Comparison of ENCODE assay signal across 18 cellular contexts in the genomic region with DNA sequence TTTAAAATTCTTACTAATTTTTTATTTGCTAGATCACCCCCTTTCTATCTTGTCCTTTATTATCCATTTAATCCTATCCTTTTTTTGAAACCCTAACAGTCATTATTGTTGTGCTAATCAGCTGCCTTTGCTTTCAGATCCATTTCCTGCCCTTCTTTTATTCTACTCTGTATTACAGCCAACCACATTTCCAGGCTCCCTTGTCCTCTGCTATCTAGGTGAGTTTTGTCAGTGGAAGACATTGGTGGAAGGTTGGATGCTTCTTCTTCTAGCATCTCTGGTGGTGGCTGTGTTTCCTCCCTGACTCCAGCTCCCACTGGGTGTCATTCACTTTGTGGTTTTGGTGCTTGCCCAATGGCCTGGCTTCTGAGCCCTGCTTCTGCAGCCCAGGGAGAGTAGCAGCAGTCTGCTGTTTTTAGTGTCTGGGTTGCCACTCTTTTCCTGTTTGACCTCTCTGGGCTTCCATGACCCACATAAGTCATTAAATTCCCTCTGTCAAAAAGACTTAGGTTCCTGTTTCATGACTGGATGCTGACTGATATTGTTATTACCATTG.
DNase-seq lines count a peak whose midpoint lies in the region; ATAC-seq, FAIRE-seq and TF ChIP-seq lines count a peak whose summit lies in the region.
"Had no signal": no experiment of that assay in that cellular context is flagged by ENCODE, and none has a peak within 500 bp of the region (broad histone marks: within the 10 kb centered on the region; RNA-seq: fewer than 3 reads in every experiment).

No MANE protein-coding gene starts in this region.

- H2BK20ac ChIP-seq in H1 (ENCODE audit: low read length), result peak overlapping the region; percentile 29; the same call in 1 of the 2 replicates

- H4K20me1 ChIP-seq in H1 (replicated peaks in 1 of 2; ENCODE audit: control insufficient read depth in 1 of 2, insufficient read depth in 2 of 2, low read length in 2 of 2), result no peaks in the 10 kb centered on the region

- BruUV-seq in MCF 10A (replicated peaks; lab: Mats Ljungman, UMichigan), result no TSS peak

- H3K4me3 Mint-ChIP-seq in MCF 10A (ENCODE audit: unreplicated experiment), result no peak overlapping the region
- no peak overlapping the region for H3K4me3 Mint-ChIP-seq in natural killer cell treated with Interleukin-12 subunit alpha and Interleukin-12 subunit beta and Interleukin-15 and Interleukin-18, amount 100 ng/mL, for 72 hours

- CTCF ChIA-PET in MCF 10A (lab: Yijun Ruan, JAX) (no interaction called here), H1 (lab: Charles Lee; ENCODE audit: partially characterized antibody) (interaction anchor here (1.4 to 1.7 kb wide), 2 partner anchors 20 to 58 kb away, joined by 5 read pairs; no protein-coding TSS in a partner anchor)

- no peak overlapping the region for H3K4me3 ChIP-seq in breast epithelium
- H3K4me3 ChIP-seq in H1 (ENCODE audit: extremely low read depth in 1 of 4, insufficient read depth in 2 of 4, low read depth in 3 of 4, low read length in 4 of 4), result no peak overlapping the region; a peak in 1 of 8 replicates
- no peak overlapping the region for H3K4me3 ChIP-seq in tibial nerve
- H3K4me3 ChIP-seq: ovary, thyroid gland had no signal

- no peak overlapping the region for H4K8ac ChIP-seq in H1 (ENCODE audit: extremely low read depth, insufficient read depth, low read length)

- peak overlapping the region; percentile 36 for H2BK120ac ChIP-seq in H1 (replicated peaks; ENCODE audit: low read depth, low read length)

- no peak for DNase-seq in MCF 10A (ENCODE audit: unreplicated experiment)
- DNase-seq in breast epithelium (ENCODE audit: low spot score in 2 of 2), result no peak
- peak; percentile 72 to 87 for DNase-seq in NOMO-1 (lab: John Stamatoyannopoulos, UW; ENCODE audit: unreplicated experiment in 2 of 2)
- no peak for DNase-seq in H1 (ENCODE audit: low read depth in 1 of 2, low spot score in 2 of 2)
- no peak for DNase-seq in tibial nerve (ENCODE audit: low spot score in 2 of 2)
- DNase-seq in natural killer cell treated with Interleukin-12 subunit alpha and Interleukin-12 subunit beta and Interleukin-15 and Interleukin-18, amount 100 ng/mL, for 72 hours (ENCODE audit: low spot score), result no peak
- no peak for DNase-seq in urothelium cell line (ENCODE audit: low spot score)
- DNase-seq: ACHN; activated CD8-positive, alpha-beta memory T cell treated with anti-CD3 and anti-CD28 coated beads, Interleukin-2, amount 50 U/mL, for 48 hours; activated naive CD4-positive, alpha-beta T cell treated with anti-CD3 and anti-CD28 coated beads, Interleukin-2, amount 50 U/mL, for 16 hours; NCI-H187 treated with DMSO at 0.1 percent for 48 hours; NCI-H510A treated with DMSO at 0.1 percent for 48 hours; ovary; stimulated activated CD4-positive, alpha-beta T cell treated with anti-CD3 and anti-CD28 coated beads, Interleukin-4, amount 100 ng/mL, for 24 hours; thyroid gland had no signal

- no peaks in the 10 kb centered on the region for H3K79me1 ChIP-seq in H1 (ENCODE audit: low read depth, low read length)

- H3K56ac ChIP-seq in H1 (replicated peaks; ENCODE audit: insufficient read length, low read depth, low read length), result no peak overlapping the region

- no peak for TF ChIP-seq EP300 in H1 (IDR thresholded peaks at IDR 0.05; ENCODE audit: borderline replicate concordance in 1 of 2, low read depth in 2 of 2, low read length in 2 of 2)
- TF ChIP-seq EP300 in tibial nerve (IDR thresholded peaks at IDR 0.05), result no peak

- H3K9me3 ChIP-seq in breast epithelium (no peaks in the 10 kb centered on the region), H1 (ENCODE audit: insufficient read depth in 2 of 2, low read depth in 1 of 2, low read length in 1 of 2) (0 out of 4 replicates have a peak, but pooled peaks cover 0 to 2% of the 10 kb centered on the region in 2 experiments), tibial nerve (no peaks in the 10 kb centered on the region)
- H3K9me3 ChIP-seq: ovary, thyroid gland had no signal

- no peak overlapping the region for H3K27ac ChIP-seq in breast epithelium
- no peak overlapping the region for H3K27ac ChIP-seq in H1 (ENCODE audit: low read depth, low read length)
- no peak overlapping the region for H3K27ac ChIP-seq in tibial nerve
- H3K27ac ChIP-seq: ovary, thyroid gland had no signal

- H3K4me1 ChIP-seq in breast epithelium (no peaks in the 10 kb centered on the region), H1 (replicated peaks in 1 of 4; ENCODE audit: control insufficient read depth in 3 of 4, insufficient read depth in 4 of 4, low read length in 3 of 4) (peaks cover 2 to 8% (median 4%) of the 10 kb centered on the region in 4 experiments; a peak in 3 of 7 replicates), tibial nerve (peaks cover 0 to 13% (median 5%) of the 10 kb centered on the region in 4 donors)

- H3K9me3 Mint-ChIP-seq in MCF 10A (ENCODE audit: unreplicated experiment), result no peaks in the 10 kb centered on the region
- no peaks in the 10 kb centered on the region for H3K9me3 Mint-ChIP-seq in natural killer cell treated with Interleukin-12 subunit alpha and Interleukin-12 subunit beta and Interleukin-15 and Interleukin-18, amount 100 ng/mL, for 72 hours

- H3K23me2 ChIP-seq in H1 (ENCODE audit: low read depth, low read length), result no peaks in the 10 kb centered on the region

- ATAC-seq in natural killer cell treated with Interleukin-12 subunit alpha and Interleukin-12 subunit beta and Interleukin-15 and Interleukin-18, amount 100 ng/mL, for 72 hours, result no peak
- ATAC-seq in GM19324 (IDR thresholded peaks at IDR 0.05; ENCODE audit: low FRiP score, unreplicated experiment), result no peak
- ATAC-seq: activated CD4-positive, CD25-positive, alpha-beta regulatory T cell treated with anti-CD3 and anti-CD28 coated beads, Interleukin-2, amount 50 U/mL, for 24 hours had no signal

- no peak overlapping the region for H2AK5ac ChIP-seq in H1 (ENCODE audit: low read depth, low read length)

- H3K36me3 ChIP-seq in breast epithelium (no peaks in the 10 kb centered on the region), H1 (ENCODE audit: control insufficient read depth in 2 of 4, insufficient read depth in 4 of 4, low read length in 3 of 4) (no peaks in the 10 kb centered on the region), tibial nerve (no peaks in the 10 kb centered on the region)
- H3K36me3 ChIP-seq: ovary, thyroid gland had no signal

- TF ChIP-seq CTCF in MCF 10A (IDR thresholded peaks at IDR 0.05; ENCODE audit: unreplicated experiment) (no peak), breast epithelium (IDR thresholded peaks at IDR 0.05) (no peak), H1 (IDR thresholded peaks at IDR 0.05; ENCODE audit: control extremely low read depth in 1 of 3, insufficient read depth in 1 of 3, low read depth in 1 of 3, low read length in 3 of 3) (no peak), tibial nerve (IDR thresholded peaks at IDR 0.05) (no peak)

- FAIRE-seq in H1 (lab: Jason Lieb, UNC) (no peak), urothelium cell line (lab: Jason Lieb, UNC) (no peak)
- FAIRE-seq: bronchial epithelial cell had no signal

- no peak overlapping the region for H3K14ac ChIP-seq in H1 (ENCODE audit: insufficient read length)

- H3K36me3 Mint-ChIP-seq in MCF 10A (ENCODE audit: insufficient read depth, unreplicated experiment), result no peaks in the 10 kb centered on the region
- H3K36me3 Mint-ChIP-seq in natural killer cell treated with Interleukin-12 subunit alpha and Interleukin-12 subunit beta and Interleukin-15 and Interleukin-18, amount 100 ng/mL, for 72 hours, result no peaks in the 10 kb centered on the region

- peak overlapping the region; percentile 55; the same call in 1 of the 2 replicates for H2BK5ac ChIP-seq in H1 (ENCODE audit: low read depth, low read length)

- H2BK12ac ChIP-seq in H1 (ENCODE audit: low read depth, low read length), result no peak overlapping the region

- no peak overlapping the region for H3K9ac ChIP-seq in H1 (replicated peaks in 1 of 4; ENCODE audit: extremely low read depth in 1 of 4, low read depth in 3 of 4, low read length in 3 of 4)

- intact Hi-C loops in MCF 10A (cut with micrococcal nuclease), result no loop called here
- intact Hi-C loops in breast epithelium (cut with DNase I; ENCODE audit: low total_unique reads), result no loop called here

- H3K4me2 ChIP-seq in H1 (ENCODE audit: insufficient read depth in 1 of 2, low read depth in 2 of 2, low read length in 2 of 2), result no peak overlapping the region

- H3K79me2 ChIP-seq in H1 (ENCODE audit: control insufficient read depth in 1 of 2, insufficient read depth in 2 of 2, low read length in 2 of 2), result no peaks in the 10 kb centered on the region

- no peak overlapping the region for H3K4ac ChIP-seq in H1 (replicated peaks; ENCODE audit: insufficient read length, low read depth, low read length)

- POLR2A ChIA-PET in MCF 10A (lab: Yijun Ruan, JAX), result no interaction called here
- POLR2A ChIA-PET in H1 (lab: Charles Lee; ENCODE audit: partially characterized antibody), result no interaction called here

- no peak for TF ChIP-seq RAD21 in H1 (IDR thresholded peaks at IDR 0.05 in 1 of 2, conservative IDR thresholded peaks at IDR 0.05 in 1 of 2; ENCODE audit: low read depth in 2 of 2, low read length in 2 of 2)

- H3K27me3 ChIP-seq in breast epithelium (no peaks in the 10 kb centered on the region), H1 (replicated peaks in 1 of 4; ENCODE audit: control insufficient read depth in 3 of 4, extremely low read depth in 1 of 4, insufficient read depth in 3 of 4, low read length in 3 of 4) (no peaks in the 10 kb centered on the region), tibial nerve (no peaks in the 10 kb centered on the region)
- H3K27me3 ChIP-seq: ovary, thyroid gland had no signal

- no peak overlapping the region for H3K23ac ChIP-seq in H1 (ENCODE audit: insufficient read length)

- H3K27ac Mint-ChIP-seq in MCF 10A (ENCODE audit: low read depth, unreplicated experiment), result peak overlapping the region; percentile 31
- no peak overlapping the region for H3K27ac Mint-ChIP-seq in natural killer cell treated with Interleukin-12 subunit alpha and Interleukin-12 subunit beta and Interleukin-15 and Interleukin-18, amount 100 ng/mL, for 72 hours

- TF ChIP-seq POLR2A in breast epithelium (IDR thresholded peaks at IDR 0.05), result no peak
- TF ChIP-seq POLR2A in H1 (IDR thresholded peaks at IDR 0.05; ENCODE audit: control extremely low read depth in 1 of 2, low read depth in 2 of 2, low read length in 2 of 2), result no peak
- no peak for TF ChIP-seq POLR2A in tibial nerve (IDR thresholded peaks at IDR 0.05)

- H2AFZ ChIP-seq in H1 (ENCODE audit: low read length), result no peak overlapping the region

- peaks cover 26% of the 10 kb centered on the region for H3K4me1 Mint-ChIP-seq in MCF 10A (ENCODE audit: insufficient read depth, unreplicated experiment)
- peaks cover 12 to 15% of the 10 kb centered on the region in 2 donors for H3K4me1 Mint-ChIP-seq in natural killer cell treated with Interleukin-12 subunit alpha and Interleukin-12 subunit beta and Interleukin-15 and Interleukin-18, amount 100 ng/mL, for 72 hours (ENCODE audit: low read depth in 2 of 2)

- H4K91ac ChIP-seq in H1 (replicated peaks; ENCODE audit: insufficient read length, low read length), result no peak overlapping the region

- H3K27me3 Mint-ChIP-seq in MCF 10A (ENCODE audit: insufficient read depth, unreplicated experiment), result no peaks in the 10 kb centered on the region
- peaks cover 0 to 4% of the 10 kb centered on the region in 2 donors for H3K27me3 Mint-ChIP-seq in natural killer cell treated with Interleukin-12 subunit alpha and Interleukin-12 subunit beta and Interleukin-15 and Interleukin-18, amount 100 ng/mL, for 72 hours

- no peak overlapping the region; the same call in 1 of the 2 replicates for H2BK15ac ChIP-seq in H1 (ENCODE audit: low read length)

- peak overlapping the region; percentile 19; the same call in 1 of the 2 replicates for H3K18ac ChIP-seq in H1 (ENCODE audit: extremely low read depth, low read length)

- H4K5ac ChIP-seq in H1 (ENCODE audit: insufficient read length, low read depth, low read length), result no peak overlapping the region

Comparison
In these comparisons a context has a peak if more than half of its experiments do, and no peak if none do; other contexts are left out.
1. DNase-seq: peak in NOMO-1 (2 of 2); none in MCF 10A (single experiment), breast epithelium (0 of 2), H1 (0 of 2), tibial nerve (0 of 2), natural killer cell treated with Interleukin-12 subunit alpha and Interleukin-12 subunit beta and Interleukin-15 and Interleukin-18, amount 100 ng/mL, for 72 hours (single experiment) and urothelium cell line (single experiment).